In the genomic region with DNA sequence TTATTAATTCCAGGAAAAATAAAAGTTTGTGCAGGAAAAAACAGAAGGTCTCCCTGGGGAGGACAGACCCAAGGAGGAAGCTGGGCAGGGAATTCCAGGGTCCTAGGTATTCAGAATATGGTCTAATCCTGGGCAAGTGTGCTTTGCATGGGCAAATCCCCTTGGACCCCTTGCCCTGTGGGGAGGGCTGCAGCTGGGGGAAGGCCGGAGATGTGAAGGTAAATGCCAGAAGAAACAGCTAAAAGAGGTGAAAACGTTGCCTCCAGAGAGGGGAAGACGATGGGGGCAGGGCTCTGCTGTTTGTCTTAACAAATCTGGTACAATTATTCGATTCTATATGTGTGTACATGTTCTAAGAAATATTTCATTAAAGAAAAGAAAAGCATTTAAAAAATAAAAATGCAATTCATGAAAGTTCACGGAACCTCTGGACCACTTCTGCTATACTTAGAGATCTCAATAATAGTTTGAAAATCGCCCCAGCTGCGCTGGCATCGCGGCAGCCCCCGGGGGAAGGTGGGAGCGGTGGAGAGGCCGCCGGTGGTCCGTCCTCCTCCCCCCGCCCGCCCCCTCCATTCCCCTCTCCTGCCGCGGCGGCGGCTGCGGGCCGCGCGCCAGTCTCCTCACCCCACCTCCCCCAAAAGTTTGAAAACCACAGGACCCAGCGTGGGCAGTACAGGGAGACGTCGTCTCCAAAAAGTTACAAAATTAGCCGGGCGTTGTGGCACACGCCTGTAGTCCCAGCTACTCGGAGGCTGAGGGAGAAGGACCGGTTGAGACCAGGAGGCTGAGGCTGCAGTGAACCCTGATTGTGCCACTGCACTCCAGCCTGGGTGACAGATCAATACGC, we compare ENCODE assay signal across 7 cellular contexts.
DNase-seq lines count a peak whose midpoint lies in the region; ATAC-seq and TF ChIP-seq lines count a peak whose summit lies in the region.

No MANE protein-coding gene starts in this region.

- DNase-seq in RWPE2 (ENCODE audit: low spot score) (no peak), fibroblast of mammary gland (ENCODE audit: low read depth) (no peak), skeletal muscle cell (ENCODE audit: low read depth) (no peak)
- no peak for DNase-seq in effector CD8-positive, alpha-beta T cell (lab: John Stamatoyannopoulos, UW)
- DNase-seq in activated CD4-positive, alpha-beta T cell treated with anti-CD3 and anti-CD28 coated beads, Interleukin-2, amount 50 U/mL, for 1 hour: no peak

- H3K4me1 ChIP-seq in RWPE2 (ENCODE audit: insufficient read depth, poor library complexity, severe bottlenecking): peaks cover 20% of the 10 kb centered on the region

- peak overlapping the region; percentile 81 for H3K27ac ChIP-seq in RWPE2 (ENCODE audit: poor library complexity, severe bottlenecking)

- peak; percentile 1 for ATAC-seq in GM21381 (IDR thresholded peaks at IDR 0.05; ENCODE audit: unreplicated experiment)
- no peak for ATAC-seq in RWPE2 (ENCODE audit: low read depth)
- ATAC-seq in HG03342 (IDR thresholded peaks at IDR 0.05; ENCODE audit: unreplicated experiment): no peak

- peak overlapping the region; percentile 42 for H3K4me3 ChIP-seq in RWPE2 (ENCODE audit: severe bottlenecking)
- H3K4me3 ChIP-seq in fibroblast of mammary gland (ENCODE audit: control insufficient read depth, low read depth, low read length): peak overlapping the region; percentile 64
- H3K4me3 ChIP-seq in skeletal muscle cell (ENCODE audit: low read depth, low read length): peak overlapping the region; percentile 64

- no peaks in the 10 kb centered on the region for H3K9me3 ChIP-seq in RWPE2 (ENCODE audit: severe bottlenecking)

- H3K36me3 ChIP-seq in RWPE2 (ENCODE audit: low read depth): no peaks in the 10 kb centered on the region; the same call in 1 of the 2 replicates

- no peaks in the 10 kb centered on the region for H3K27me3 ChIP-seq in RWPE2 (ENCODE audit: insufficient read depth, poor library complexity, severe bottlenecking)

- TF ChIP-seq CTCF in RWPE2 (IDR thresholded peaks at IDR 0.05; ENCODE audit: poor library complexity, severe bottlenecking) (no peak), fibroblast of mammary gland (conservative IDR thresholded peaks at IDR 0.05; ENCODE audit: control insufficient read depth, insufficient read depth, low read depth, low read length) (no peak)
